26 cellular contexts compared by ENCODE assay signal in the genomic region with DNA sequence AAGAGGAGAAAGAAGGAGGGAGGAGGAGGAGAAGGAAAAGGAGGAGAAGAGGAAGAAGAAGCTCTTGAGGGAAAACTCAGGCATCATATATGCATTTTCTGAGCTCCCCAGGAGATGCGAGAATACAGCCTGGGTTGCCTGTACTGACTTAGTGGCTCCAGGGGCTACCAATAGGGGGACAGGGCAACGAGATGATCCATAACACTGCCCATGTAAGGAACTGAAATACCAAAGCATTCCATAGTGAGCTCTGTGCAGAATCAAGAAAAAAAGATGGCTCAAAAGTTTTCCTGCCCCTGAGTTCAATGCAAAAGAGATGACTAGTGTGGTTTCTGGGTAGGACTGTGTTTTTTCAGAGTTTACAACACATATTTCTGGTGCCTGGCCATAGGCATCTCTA.
"Had no signal": no experiment of that assay in that cellular context is flagged by ENCODE, and none has a peak within 500 bp of the region (broad histone marks: within the 10 kb centered on the region; RNA-seq: fewer than 3 reads in every experiment).

No MANE protein-coding gene starts in this region.

- H3K36me3 ChIP-seq: breast epithelium, gastrocnemius medialis, left lung, lower lobe of right lung, pancreas, transverse colon had no signal

- DNase-seq: activated CD4-positive, alpha-beta T cell treated with anti-CD3 and anti-CD28 coated beads for 48 hours; activated CD4-positive, alpha-beta T cell treated with anti-CD3 and anti-CD28 coated beads, Interleukin-2, amount 50 U/mL, for 48 hours; activated CD8-positive, alpha-beta memory T cell treated with anti-CD3 and anti-CD28 coated beads for 24 hours; activated gamma-delta T cell; activated naive CD4-positive, alpha-beta T cell treated with anti-CD3 and anti-CD28 coated beads, Interleukin-2, amount 10 ng/mL, durations not matched to agents 7 days and 5 days; activated naive CD8-positive, alpha-beta T cell treated with anti-CD3 and anti-CD28 coated beads, Interleukin-2, amount 10 ng/mL, durations not matched to agents 7 days and 5 days; activated T-cell treated with anti-CD3 and anti-CD28 coated beads, Interleukin-2, amount 50 U/mL, for 1 hour; central memory CD4-positive, alpha-beta T cell; gastrocnemius medialis; glutamatergic neuron; left lung; lower lobe of right lung; mesenchymal stem cell; naive thymus-derived CD8-positive, alpha-beta T cell; nucleus accumbens; pancreas; psoas muscle; stimulated activated CD4-positive, alpha-beta T cell treated with anti-CD3 and anti-CD28 coated beads, Interleukin-15, amount 100 ng/mL, for 24 hours; stimulated activated CD4-positive, alpha-beta T cell treated with anti-CD3 and anti-CD28 coated beads, Interleukin-2, amount 100 ng/mL, for 24 hours; stimulated activated naive CD4-positive, alpha-beta T cell; testis; transverse colon had no signal

- H3K27ac ChIP-seq: breast epithelium, epithelial cell of prostate, gastrocnemius medialis, left lung, lower lobe of right lung, pancreas, psoas muscle, testis, transverse colon had no signal

- H3K4me3 Mint-ChIP-seq: activated naive CD4-positive, alpha-beta T cell treated with anti-CD3 and anti-CD28 coated beads, Interleukin-2, amount 10 ng/mL, durations not matched to agents 7 days and 5 days; activated naive CD8-positive, alpha-beta T cell treated with anti-CD3 and anti-CD28 coated beads, Interleukin-2, amount 10 ng/mL, durations not matched to agents 7 days and 5 days; activated T-helper 1 cell treated with anti-CD3 and anti-CD28 coated beads, Interleukin-12 subunit alpha, Interleukin-12 subunit beta, Interleukin-2, Interleukin-4 antibody, amounts not matched to agents 30 ng/mL and 10 ng/mL and 1 ng/mL, durations not matched to agents 14 hours and 24 hours and 36 hours; naive thymus-derived CD8-positive, alpha-beta T cell; neural crest cell had no signal

- H3K9me3 ChIP-seq: breast epithelium, gastrocnemius medialis, left lung, lower lobe of right lung, pancreas, psoas muscle, testis, transverse colon had no signal

- H3K27ac Mint-ChIP-seq: activated naive CD4-positive, alpha-beta T cell treated with anti-CD3 and anti-CD28 coated beads, Interleukin-2, amount 10 ng/mL, durations not matched to agents 7 days and 5 days; activated naive CD8-positive, alpha-beta T cell treated with anti-CD3 and anti-CD28 coated beads, Interleukin-2, amount 10 ng/mL, durations not matched to agents 7 days and 5 days; activated T-helper 1 cell treated with anti-CD3 and anti-CD28 coated beads, Interleukin-12 subunit alpha, Interleukin-12 subunit beta, Interleukin-2, Interleukin-4 antibody, amounts not matched to agents 30 ng/mL and 10 ng/mL and 1 ng/mL, durations not matched to agents 14 hours and 24 hours and 36 hours had no signal

- H3K4me1 Mint-ChIP-seq: activated naive CD4-positive, alpha-beta T cell treated with anti-CD3 and anti-CD28 coated beads, Interleukin-2, amount 10 ng/mL, durations not matched to agents 7 days and 5 days; activated naive CD8-positive, alpha-beta T cell treated with anti-CD3 and anti-CD28 coated beads, Interleukin-2, amount 10 ng/mL, durations not matched to agents 7 days and 5 days had no signal

- H3K9me3 Mint-ChIP-seq: activated naive CD4-positive, alpha-beta T cell treated with anti-CD3 and anti-CD28 coated beads, Interleukin-2, amount 10 ng/mL, durations not matched to agents 7 days and 5 days; activated naive CD8-positive, alpha-beta T cell treated with anti-CD3 and anti-CD28 coated beads, Interleukin-2, amount 10 ng/mL, durations not matched to agents 7 days and 5 days; activated T-helper 1 cell treated with anti-CD3 and anti-CD28 coated beads, Interleukin-12 subunit alpha, Interleukin-12 subunit beta, Interleukin-2, Interleukin-4 antibody, amounts not matched to agents 30 ng/mL and 10 ng/mL and 1 ng/mL, durations not matched to agents 14 hours and 24 hours and 36 hours; naive thymus-derived CD8-positive, alpha-beta T cell had no signal

- H3K27me3 ChIP-seq: breast epithelium, gastrocnemius medialis, left lung, pancreas, testis, transverse colon had no signal

- H3K36me3 Mint-ChIP-seq: activated naive CD4-positive, alpha-beta T cell treated with anti-CD3 and anti-CD28 coated beads, Interleukin-2, amount 10 ng/mL, durations not matched to agents 7 days and 5 days; activated naive CD8-positive, alpha-beta T cell treated with anti-CD3 and anti-CD28 coated beads, Interleukin-2, amount 10 ng/mL, durations not matched to agents 7 days and 5 days; naive thymus-derived CD8-positive, alpha-beta T cell had no signal

- H3K4me1 ChIP-seq: breast epithelium, left lung, lower lobe of right lung, pancreas, transverse colon had no signal

- H3K4me3 ChIP-seq: breast epithelium, gastrocnemius medialis, left lung, lower lobe of right lung, pancreas, psoas muscle, testis, transverse colon had no signal
